Comparison of ENCODE assay signal across 1 cellular context in genomic region chr12:76035045-76035444, GRCh38.
TF ChIP-seq lines count a peak whose summit lies in the region.

No MANE protein-coding gene starts in this region.

TF ChIP-seq in H1, 55 proteins besides CTCF, POLR2A, EP300 and RAD21:
- TF ChIP-seq NRF1 (IDR thresholded peaks at IDR 0.05; ENCODE audit: low read depth, low read length), result no peak
- TF ChIP-seq SUZ12 (IDR thresholded peaks at IDR 0.05; ENCODE audit: low read length), result no peak
- TF ChIP-seq RFX5 (IDR thresholded peaks at IDR 0.05; ENCODE audit: borderline replicate concordance, low read depth, low read length), result no peak
- no peak for TF ChIP-seq SRF (IDR thresholded peaks at IDR 0.05; ENCODE audit: low read depth, low read length)
- TF ChIP-seq ATF3 (IDR thresholded peaks at IDR 0.05; ENCODE audit: insufficient read depth, low read depth, low read length), result no peak
- no peak for TF ChIP-seq HDAC2 (IDR thresholded peaks at IDR 0.05; ENCODE audit: borderline replicate concordance in 1 of 2, low read depth in 2 of 2, low read length in 2 of 2)
- no peak for TF ChIP-seq CHD1 (IDR thresholded peaks at IDR 0.05; ENCODE audit: low read depth, low read length)
- TF ChIP-seq BRCA1 (IDR thresholded peaks at IDR 0.05; ENCODE audit: low read depth, low read length), result no peak
- no peak for TF ChIP-seq JUND (IDR thresholded peaks at IDR 0.05; ENCODE audit: low read length)
- TF ChIP-seq SP4 (IDR thresholded peaks at IDR 0.05; ENCODE audit: low read length), result no peak
TF ChIP-seq in H1: peak in this region for 0.
